25 cellular contexts compared by ENCODE assay signal in genomic region chr14:98726585-98727405, GRCh38.
DNase-seq lines count a peak whose midpoint lies in the region; ATAC-seq, FAIRE-seq and TF ChIP-seq lines count a peak whose summit lies in the region.
"Had no signal": no experiment of that assay in that cellular context is flagged by ENCODE, and none has a peak within 500 bp of the region (broad histone marks: within the 10 kb centered on the region; RNA-seq: fewer than 3 reads in every experiment).

No MANE protein-coding gene starts in this region.

- no peak overlapping the region for H2AK5ac ChIP-seq in trophoblast cell (ENCODE audit: low read length)

- no peak for FAIRE-seq in A549 (lab: Jason Lieb, UNC)
- FAIRE-seq: G401.6, GM12891 had no signal

- H3K27me3 ChIP-seq in KMS-11 (ENCODE audit: insufficient read depth, low read depth) = no peaks in the 10 kb centered on the region
- no peaks in the 10 kb centered on the region for H3K27me3 ChIP-seq in osteoblast (ENCODE audit: insufficient read depth, low read length)
- no peaks in the 10 kb centered on the region for H3K27me3 ChIP-seq in trophoblast cell (ENCODE audit: insufficient read depth, low read length)
- H3K27me3 ChIP-seq: BE2C had no signal

- no peak overlapping the region for H3K23ac ChIP-seq in trophoblast cell (ENCODE audit: low read length)

- TF ChIP-seq RAD21 in A549 (conservative IDR thresholded peaks at IDR 0.05 in 1 of 2, IDR thresholded peaks at IDR 0.05 in 1 of 2) = no peak

- H3K9me3 Mint-ChIP-seq in activated CD8-positive, alpha-beta T cell treated with anti-CD3 and anti-CD28 coated beads, Interleukin-2, amount 10 ng/mL, durations not matched to agents 7 days and 5 days (ENCODE audit: insufficient read depth) = no peaks in the 10 kb centered on the region
- H3K9me3 Mint-ChIP-seq: CD4-positive, alpha-beta T cell; CD8-positive, alpha-beta memory T cell had no signal

- TF ChIP-seq POLR2A in A549 (IDR thresholded peaks at IDR 0.05; ENCODE audit: low read length) = no peak

- no peak overlapping the region for H3K27ac Mint-ChIP-seq in activated CD8-positive, alpha-beta T cell treated with anti-CD3 and anti-CD28 coated beads, Interleukin-2, amount 10 ng/mL, durations not matched to agents 7 days and 5 days
- H3K27ac Mint-ChIP-seq: CD4-positive, alpha-beta T cell; CD8-positive, alpha-beta memory T cell had no signal

- H2BK120ac ChIP-seq in trophoblast cell (ENCODE audit: insufficient read depth, low read length, poor library complexity) = peak overlapping the region; percentile 8

- H3K18ac ChIP-seq in trophoblast cell (ENCODE audit: low read length) = no peak overlapping the region

- no peaks in the 10 kb centered on the region for H3K4me1 ChIP-seq in A549
- H3K4me1 ChIP-seq in KMS-11 (ENCODE audit: low read depth, poor library complexity, severe bottlenecking) = peaks cover 50% of the 10 kb centered on the region
- no peaks in the 10 kb centered on the region for H3K4me1 ChIP-seq in osteoblast (ENCODE audit: insufficient read depth, low read length)
- H3K4me1 ChIP-seq in trophoblast cell (ENCODE audit: control insufficient read depth in 1 of 2, insufficient read depth in 2 of 2, low read length in 2 of 2) = no peaks in the 10 kb centered on the region
- H3K4me1 ChIP-seq: BE2C, BLaER1 had no signal

- H4K20me1 ChIP-seq in KMS-11 (ENCODE audit: insufficient read depth) = no peaks in the 10 kb centered on the region
- H4K20me1 ChIP-seq in osteoblast (ENCODE audit: insufficient read depth, low read length) = no peaks in the 10 kb centered on the region
- H4K20me1 ChIP-seq: BLaER1 had no signal

- no peaks in the 10 kb centered on the region for H3K79me2 ChIP-seq in KMS-11 (ENCODE audit: insufficient read depth, low read depth)
- no peaks in the 10 kb centered on the region for H3K79me2 ChIP-seq in osteoblast (ENCODE audit: insufficient read depth, low read length)
- no peaks in the 10 kb centered on the region for H3K79me2 ChIP-seq in trophoblast cell (ENCODE audit: control insufficient read depth, insufficient read depth, low read length, poor library complexity)

- no peak overlapping the region for H2AFZ ChIP-seq in KMS-11 (ENCODE audit: low read depth)
- no peak overlapping the region for H2AFZ ChIP-seq in osteoblast (ENCODE audit: low read length)
- no peak overlapping the region for H2AFZ ChIP-seq in trophoblast cell (ENCODE audit: insufficient read depth, low read length, poor library complexity)

- CTCF ChIA-PET in A549 (lab: Yijun Ruan, JAX) = no interaction called here
- CTCF ChIA-PET in activated CD8-positive, alpha-beta T cell treated with anti-CD3 and anti-CD28 coated beads, Interleukin-2, amount 10 ng/mL, durations not matched to agents 7 days and 5 days (lab: Charles Lee) = no interaction called here

- POLR2A ChIA-PET in A549 (lab: Yijun Ruan, JAX) = no interaction called here
- POLR2A ChIA-PET in activated CD8-positive, alpha-beta T cell treated with anti-CD3 and anti-CD28 coated beads, Interleukin-2, amount 10 ng/mL, durations not matched to agents 7 days and 5 days (lab: Charles Lee) = interaction anchor here (0.6 kb wide), 1 partner anchor 190 kb away, joined by 3 read pairs; no protein-coding TSS in a partner anchor

- H3K36me3 Mint-ChIP-seq in activated CD8-positive, alpha-beta T cell treated with anti-CD3 and anti-CD28 coated beads, Interleukin-2, amount 10 ng/mL, durations not matched to agents 7 days and 5 days (ENCODE audit: low read depth) = no peaks in the 10 kb centered on the region

- H3K36me3 ChIP-seq in KMS-11 (ENCODE audit: insufficient read depth) (no peaks in the 10 kb centered on the region), osteoblast (ENCODE audit: insufficient read depth, low read length) (no peaks in the 10 kb centered on the region), trophoblast cell (ENCODE audit: control insufficient read depth in 1 of 2, insufficient read depth in 2 of 2, low read length in 2 of 2) (no peaks in the 10 kb centered on the region)
- H3K36me3 ChIP-seq: BE2C, BLaER1 had no signal

- no peak for ATAC-seq in A549
- ATAC-seq in activated CD8-positive, alpha-beta T cell treated with anti-CD3 and anti-CD28 coated beads, Interleukin-2, amount 10 ng/mL, durations not matched to agents 7 days and 5 days = no peak

- H3K9ac ChIP-seq in KMS-11 = no peak overlapping the region
- H3K9ac ChIP-seq in trophoblast cell (ENCODE audit: low read length) = no peak overlapping the region
- H3K9ac ChIP-seq: BLaER1 had no signal

- H3K4ac ChIP-seq in trophoblast cell (ENCODE audit: low read depth, low read length) = no peak overlapping the region

- TF ChIP-seq CTCF in A549 (IDR thresholded peaks at IDR 0.05) = no peak
- TF ChIP-seq CTCF in KMS-11 (conservative IDR thresholded peaks at IDR 0.05; ENCODE audit: low read depth, low read length) = no peak
- no peak for TF ChIP-seq CTCF in osteoblast (IDR thresholded peaks at IDR 0.05; ENCODE audit: extremely low read depth, low read depth, low read length)

- H2BK12ac ChIP-seq in trophoblast cell (ENCODE audit: low read length) = peak overlapping the region; percentile 5

- DNase-seq in A549 (ENCODE audit: low read depth in 1 of 2, low spot score in 1 of 2) (no peak), osteoblast (ENCODE audit: insufficient read length, low spot score, missing footprints) (peak; percentile 52), trophoblast cell (no peak), NCI-H1436 treated with DMSO at 0.1 percent for 48 hours (lab: John Stamatoyannopoulos, UW) (no peak), GM19238 (ENCODE audit: insufficient read length, low spot score) (no peak)
- DNase-seq in activated CD8-positive, alpha-beta T cell treated with anti-CD3 and anti-CD28 coated beads, Interleukin-2, amount 10 ng/mL, durations not matched to agents 7 days and 5 days = no peak
- no peak for DNase-seq in stimulated activated naive CD4-positive, alpha-beta T cell treated with Interleukin-2 at 50 U/mL for 16 hours (lab: John Stamatoyannopoulos, UW)
- DNase-seq: ACHN; BE2C; CD4-positive, alpha-beta T cell; CD8-positive, alpha-beta memory T cell; COR-L47; DMS 273 treated with DMSO at 0.1 percent for 48 hours; DMS153; DMS53; DMS79; DND-41; EL; GF-D8 had no signal

- H3K4me3 ChIP-seq in A549 = no peak overlapping the region
- no peak overlapping the region for H3K4me3 ChIP-seq in KMS-11 (IDR thresholded peaks at IDR 0.05; ENCODE audit: insufficient read depth, low read depth, low read length)
- no peak overlapping the region for H3K4me3 ChIP-seq in osteoblast (ENCODE audit: insufficient read depth, low read length)
- H3K4me3 ChIP-seq in trophoblast cell (ENCODE audit: low read depth, low read length) = no peak overlapping the region
- H3K4me3 ChIP-seq: BLaER1 had no signal

- no peak overlapping the region for H3K14ac ChIP-seq in trophoblast cell (ENCODE audit: low read length)

- H3K4me3 Mint-ChIP-seq in activated CD8-positive, alpha-beta T cell treated with anti-CD3 and anti-CD28 coated beads, Interleukin-2, amount 10 ng/mL, durations not matched to agents 7 days and 5 days = no peak overlapping the region
- H3K4me3 Mint-ChIP-seq: CD4-positive, alpha-beta T cell; CD8-positive, alpha-beta memory T cell had no signal

- H3K27me3 Mint-ChIP-seq in activated CD8-positive, alpha-beta T cell treated with anti-CD3 and anti-CD28 coated beads, Interleukin-2, amount 10 ng/mL, durations not matched to agents 7 days and 5 days (ENCODE audit: low read depth) = peaks cover 5% of the 10 kb centered on the region
- H3K27me3 Mint-ChIP-seq: CD4-positive, alpha-beta T cell had no signal

- H3K79me1 ChIP-seq in trophoblast cell (ENCODE audit: low read length) = peaks cover 5% of the 10 kb centered on the region

- no peaks in the 10 kb centered on the region for H3K4me1 Mint-ChIP-seq in activated CD8-positive, alpha-beta T cell treated with anti-CD3 and anti-CD28 coated beads, Interleukin-2, amount 10 ng/mL, durations not matched to agents 7 days and 5 days (ENCODE audit: low read depth)
- H3K4me1 Mint-ChIP-seq: CD8-positive, alpha-beta memory T cell had no signal

- TF ChIP-seq EP300 in A549 (IDR thresholded peaks at IDR 0.05) = no peak

- H3K9me3 ChIP-seq in A549 (no peaks in the 10 kb centered on the region), osteoblast (ENCODE audit: low read depth, low read length) (no peaks in the 10 kb centered on the region), trophoblast cell (ENCODE audit: insufficient read depth, low read depth, low read length) (peaks cover 2% of the 10 kb centered on the region)
- H3K9me3 ChIP-seq: BE2C had no signal

- H3K27ac ChIP-seq in A549 (no peak overlapping the region), KMS-11 (no peak overlapping the region), osteoblast (ENCODE audit: low read depth, low read length) (no peak overlapping the region), trophoblast cell (ENCODE audit: low read depth, low read length) (no peak overlapping the region)
- H3K27ac ChIP-seq: 22Rv1, BLaER1, C4-2B had no signal

- H4K12ac ChIP-seq in trophoblast cell (ENCODE audit: low read depth, low read length) = no peak overlapping the region

- WGBS in A549 (ENCODE audit: missing lambda C conversion rate) = 19% methylated on average over 11 of the region's 11 CpGs
- no CpG with 5 or more reads among the region's 11 CpGs for WGBS in trophoblast cell (ENCODE audit: extremely low coverage, insufficient coverage, insufficient read length)

- no peak overlapping the region for H4K8ac ChIP-seq in trophoblast cell (ENCODE audit: low read depth, low read length)

- H3K4me2 ChIP-seq in A549 = no peak overlapping the region
- H3K4me2 ChIP-seq in KMS-11 = 0 out of 2 replicates have a peak overlapping the region, but pooled peaks have one; percentile 79
- no peak overlapping the region for H3K4me2 ChIP-seq in osteoblast (ENCODE audit: insufficient read depth, low read length)
- no peak overlapping the region for H3K4me2 ChIP-seq in trophoblast cell (ENCODE audit: low read length)
- H3K4me2 ChIP-seq: BLaER1 had no signal

- H4K91ac ChIP-seq in trophoblast cell (ENCODE audit: low read depth, low read length) = no peak overlapping the region

- H2BK5ac ChIP-seq in trophoblast cell (ENCODE audit: low read depth, low read length, poor library complexity) = no peak overlapping the region

TF ChIP-seq in A549, 52 proteins besides CTCF, POLR2A, EP300 and RAD21:
- peak; percentile 74 for TF ChIP-seq ZC3H11A (IDR thresholded peaks at IDR 0.05)
- TF ChIP-seq SMC3 (IDR thresholded peaks at IDR 0.05) = no peak
